1 cellular context compared by ENCODE assay signal in genomic region chr1:77303387-77303786, GRCh38.
TF ChIP-seq lines count a peak whose summit lies in the region.

No MANE protein-coding gene starts in this region.

TF ChIP-seq in GM12878, 131 proteins besides CTCF, POLR2A, EP300 and RAD21 (continued from another document):
- TF ChIP-seq PBX3 (IDR thresholded peaks at IDR 0.05; ENCODE audit: insufficient replicate concordance, low read depth, low read length), result no peak
